9 cellular contexts compared by ENCODE assay signal in genomic region chr4:162683659-162684370, GRCh38.
DNase-seq lines count a peak whose midpoint lies in the region; ATAC-seq and FAIRE-seq lines count a peak whose summit lies in the region.
"Had no signal": no experiment of that assay in that cellular context is flagged by ENCODE, and none has a peak within 500 bp of the region (broad histone marks: within the 10 kb centered on the region; RNA-seq: fewer than 3 reads in every experiment).

No MANE protein-coding gene starts in this region.

- FAIRE-seq in urothelium cell line (lab: Jason Lieb, UNC): no peak
- FAIRE-seq: K562 had no signal

- DNase-seq in astrocyte of the hippocampus (ENCODE audit: low read depth, low spot score) (peak; percentile 13), urothelium cell line (ENCODE audit: low spot score) (peak; percentile 2), amygdala (lab: John Stamatoyannopoulos, UW) (no peak), cerebellum (ENCODE audit: low spot score) (no peak), activated T-cell treated with anti-CD3 and anti-CD28 coated beads for 4 hours (no peak)
- DNase-seq: cerebellar nuclear complex had no signal

- peak; percentile 89 for ATAC-seq in GM21390 (IDR thresholded peaks at IDR 0.05; ENCODE audit: unreplicated experiment)
- ATAC-seq in HG03159 (IDR thresholded peaks at IDR 0.05; ENCODE audit: unreplicated experiment): peak; percentile 90
- ATAC-seq: K562 had no signal

Comparison
In these comparisons a context has a peak if more than half of its experiments do, and no peak if none do; other contexts are left out.
1. DNase-seq: peak in astrocyte of the hippocampus (single experiment) and urothelium cell line (single experiment); none in amygdala (0 of 56), cerebellum (single experiment) and activated T-cell treated with anti-CD3 and anti-CD28 coated beads for 4 hours (single experiment).